Comparison of ENCODE assay signal across 1 cellular context in genomic region chr10:17228081-17229015, GRCh38.
TF ChIP-seq lines count a peak whose summit lies in the region.

VIM (plus strand) TSS chr10:17228241; CDS start chr10:17229423, 1,182 bp downstream.

TF ChIP-seq in K562, 482 proteins besides CTCF, POLR2A, EP300 and RAD21 (continued from another document and continues in another):
- TF ChIP-seq JUND (IDR thresholded peaks at IDR 0.05; ENCODE audit: borderline replicate concordance, low read depth, low read length) (peak; percentile 100), JUND (tag; IDR thresholded peaks at IDR 0.05; ENCODE audit: borderline replicate concordance, low read depth, low read length) (peak; percentile 99), THAP7 (CRISPR knock-in tag; IDR thresholded peaks at IDR 0.05) (peak; percentile 40; the same call in 1 of the 2 replicates), BCOR (IDR thresholded peaks at IDR 0.05) (peak; percentile 83), ERF (CRISPR knock-in tag; IDR thresholded peaks at IDR 0.05) (0 out of 2 replicates have a peak, but pooled peaks have one; percentile 37), TAF1 (IDR thresholded peaks at IDR 0.05; ENCODE audit: control insufficient read depth, extremely low read depth, insufficient read depth, low read length, severe bottlenecking) (peak; percentile 36), CREM (IDR thresholded peaks at IDR 0.05; ENCODE audit: low read depth) (peak; percentile 66), ZNF143 (CRISPR knock-in tag; IDR thresholded peaks at IDR 0.05) (no peak), MAX (CRISPR knock-in tag; IDR thresholded peaks at IDR 0.05) (peak; percentile 45; the same call in 1 of the 2 replicates), MTA1 (IDR thresholded peaks at IDR 0.05; ENCODE audit: borderline replicate concordance) (no peak), ZBED1 (IDR thresholded peaks at IDR 0.05) (peak; percentile 44; the same call in 1 of the 2 replicates), MBD2 (IDR thresholded peaks at IDR 0.05; ENCODE audit: borderline replicate concordance, low read depth) (peak; percentile 61; the same call in 1 of the 2 replicates), ESRRA (IDR thresholded peaks at IDR 0.05; ENCODE audit: borderline replicate concordance, low read depth) (peak; percentile 73; the same call in 1 of the 2 replicates), HEY1 (CRISPR knock-in tag; IDR thresholded peaks at IDR 0.05; ENCODE audit: borderline replicate concordance) (no peak), ATF3 (IDR thresholded peaks at IDR 0.05) (peak; percentile 99), ATF3 (CRISPR knock-in tag; conservative IDR thresholded peaks at IDR 0.05) (peak; percentile 98), CBFA2T3 (IDR thresholded peaks at IDR 0.05) (peak; percentile 67), CCNT2 (IDR thresholded peaks at IDR 0.05; ENCODE audit: borderline replicate concordance, extremely low read depth, insufficient read length, low read depth, low read length) (peak; percentile 96), KDM4B (IDR thresholded peaks at IDR 0.05; ENCODE audit: borderline replicate concordance in 2 of 2, low read depth in 1 of 2) (peak in 1 of 2 experiments; percentile 77; a peak in 1 of 4 replicates), CREB1 (IDR thresholded peaks at IDR 0.05) (peak; percentile 29; the same call in 1 of the 2 replicates), CREB1 (CRISPR knock-in tag; IDR thresholded peaks at IDR 0.05) (no peak; the same call in 1 of the 2 replicates), POLR2B (IDR thresholded peaks at IDR 0.05; ENCODE audit: low read depth, partially characterized antibody) (peak; percentile 49), MEF2A (IDR thresholded peaks at IDR 0.05; ENCODE audit: control insufficient read depth, low read depth, low read length) (no peak), MIER1 (IDR thresholded peaks at IDR 0.05; ENCODE audit: low read depth) (no peak), ATF7 (IDR thresholded peaks at IDR 0.05) (peak; percentile 89), HNRNPH1 (optimal IDR thresholded peaks at IDR 0.05; ENCODE audit: low read depth, low read length) (no peak), SMAD1 (IDR thresholded peaks at IDR 0.05; ENCODE audit: low read depth, low read length, partially characterized antibody) (peak; percentile 39), MAZ (CRISPR knock-in tag; conservative IDR thresholded peaks at IDR 0.05 in 1 of 2, IDR thresholded peaks at IDR 0.05 in 1 of 2) (peak; percentile 79 to 88), ZKSCAN1 (IDR thresholded peaks at IDR 0.05; ENCODE audit: low read depth, low read length) (peak; percentile 48; the same call in 1 of the 2 replicates), TSHZ1 (CRISPR knock-in tag; IDR thresholded peaks at IDR 0.05) (no peak), NCOA6 (IDR thresholded peaks at IDR 0.05) (peak; percentile 98), KAT8 (IDR thresholded peaks at IDR 0.05; ENCODE audit: low read depth) (no peak), USF1 (CRISPR knock-in tag; IDR thresholded peaks at IDR 0.05) (no peak), FOXM1 (IDR thresholded peaks at IDR 0.05; ENCODE audit: low read depth) (peak; percentile 91), FOXM1 (CRISPR knock-in tag; IDR thresholded peaks at IDR 0.05; ENCODE audit: low read depth) (peak; percentile 72; the same call in 1 of the 2 replicates), CUX1 (CRISPR knock-in tag; IDR thresholded peaks at IDR 0.05) (no peak), JUNB (CRISPR knock-in tag; conservative IDR thresholded peaks at IDR 0.05) (peak; percentile 92), HCFC1 (IDR thresholded peaks at IDR 0.05; ENCODE audit: low read depth, low read length) (peak; percentile 29; the same call in 1 of the 2 replicates), CHD1 (IDR thresholded peaks at IDR 0.05; ENCODE audit: low read length) (no peak), MNT (conservative IDR thresholded peaks at IDR 0.05) (peak; percentile 33 to 80; a peak in 3 of 4 replicates), ZNF511 (CRISPR knock-in tag; IDR thresholded peaks at IDR 0.05) (0 out of 2 replicates have a peak, but pooled peaks have one; percentile 68), RFX1 (IDR thresholded peaks at IDR 0.05) (no peak), REST (CRISPR knock-in tag; IDR thresholded peaks at IDR 0.05; ENCODE audit: low read depth) (0 out of 2 replicates have a peak, but pooled peaks have one; percentile 35)
